Comparison of ENCODE assay signal across 15 cellular contexts in the genomic region with DNA sequence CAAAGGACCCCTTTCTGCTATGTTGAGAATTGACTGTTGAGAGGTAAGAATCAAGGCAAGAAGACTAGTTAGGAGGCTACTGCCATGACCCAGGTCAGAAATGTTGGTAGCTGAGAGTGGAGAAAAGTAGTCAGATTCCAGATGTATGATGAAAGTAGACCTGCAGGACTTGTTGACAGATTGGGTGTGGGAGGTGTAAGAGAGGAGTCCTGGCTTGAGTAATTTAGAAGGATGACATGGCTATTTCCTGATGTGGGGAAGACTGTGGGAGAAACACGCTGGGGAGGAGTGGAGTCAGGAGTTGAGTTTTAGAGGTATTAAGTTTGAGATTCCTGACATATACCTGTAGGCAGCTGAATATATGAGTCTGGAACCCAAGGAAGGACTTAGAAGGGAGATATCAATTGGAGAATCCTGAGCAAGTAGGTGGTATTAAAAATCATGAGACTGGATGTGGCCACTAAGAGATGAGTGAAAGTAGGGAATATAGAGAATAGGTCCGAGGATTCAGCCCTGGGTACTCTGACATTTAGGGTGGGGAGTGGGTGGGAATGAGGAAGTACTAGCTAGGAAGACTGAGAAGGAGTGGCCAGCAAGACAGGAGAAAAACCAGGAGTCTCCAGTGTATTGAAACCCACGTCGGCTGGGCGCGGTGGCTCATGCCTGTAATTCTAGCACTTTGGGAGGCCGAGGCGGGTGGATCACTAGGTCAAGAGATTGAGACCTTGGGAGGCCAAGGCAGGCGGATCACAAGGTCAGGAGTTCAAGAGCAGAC.
DNase-seq lines count a peak whose midpoint lies in the region; TF ChIP-seq lines count a peak whose summit lies in the region.
"Had no signal": no experiment of that assay in that cellular context is flagged by ENCODE, and none has a peak within 500 bp of the region (broad histone marks: within the 10 kb centered on the region; RNA-seq: fewer than 3 reads in every experiment).

No MANE protein-coding gene starts in this region.

- H3K4me3 ChIP-seq in choroid plexus epithelial cell (ENCODE audit: low read depth, low read length): no peak overlapping the region
- H3K4me3 ChIP-seq in mucosa of stomach (ENCODE audit: low read length): no peak overlapping the region
- H3K4me3 ChIP-seq in effector memory CD4-positive, alpha-beta T cell (ENCODE audit: insufficient read depth, low read depth, low read length, poor library complexity, severe bottlenecking): no peak overlapping the region

- peaks cover 42% of the 10 kb centered on the region for H3K4me1 ChIP-seq in mucosa of stomach (ENCODE audit: control insufficient read depth, insufficient read depth, low read length)
- peaks cover 11% of the 10 kb centered on the region for H3K4me1 ChIP-seq in effector memory CD4-positive, alpha-beta T cell (ENCODE audit: control insufficient read depth, insufficient read depth, low read length, poor library complexity, severe bottlenecking)

- H3K9me3 ChIP-seq in mucosa of stomach (ENCODE audit: control insufficient read depth, low read length): no peaks in the 10 kb centered on the region
- no peaks in the 10 kb centered on the region for H3K9me3 ChIP-seq in effector memory CD4-positive, alpha-beta T cell (ENCODE audit: control insufficient read depth, low read length)

- H3K9ac ChIP-seq in mucosa of stomach (ENCODE audit: low read length): peak overlapping the region; percentile 17

- no peak overlapping the region for H3K27ac ChIP-seq in effector memory CD4-positive, alpha-beta T cell (ENCODE audit: insufficient read depth, low read length, poor library complexity, severe bottlenecking)

- H3K36me3 ChIP-seq in mucosa of stomach (ENCODE audit: control insufficient read depth, insufficient read depth, low read length): no peaks in the 10 kb centered on the region
- no peaks in the 10 kb centered on the region for H3K36me3 ChIP-seq in effector memory CD4-positive, alpha-beta T cell (ENCODE audit: control insufficient read depth, insufficient read depth, low read length)

- peak; percentile 33 for DNase-seq in AG08395 (ENCODE audit: low spot score)
- DNase-seq in HPDE6-E6E7 (ENCODE audit: extremely low spot score): peak; percentile 64
- DNase-seq in choroid plexus epithelial cell (ENCODE audit: low read depth): peak; percentile 68
- no peak for DNase-seq in NCI-H146 treated with DMSO at 0.1 percent for 48 hours (lab: John Stamatoyannopoulos, UW; ENCODE audit: unreplicated experiment)
- no peak for DNase-seq in effector memory CD4-positive, alpha-beta T cell
- no peak for DNase-seq in HK-2 (ENCODE audit: unreplicated experiment)
- DNase-seq in MV-4-11 (lab: John Stamatoyannopoulos, UW): no peak
- DNase-seq: central memory CD4-positive, alpha-beta T cell; DMS153; NCI-H2029; NCI-H526; RPMI8226; stimulated activated CD4-positive, alpha-beta T cell treated with anti-CD3 and anti-CD28 coated beads, Interleukin-2, amount 100 ng/mL, for 48 hours; T-helper 1 cell had no signal

- H3K27me3 ChIP-seq in mucosa of stomach (ENCODE audit: control insufficient read depth, insufficient read depth, low read length): no peaks in the 10 kb centered on the region
- H3K27me3 ChIP-seq in effector memory CD4-positive, alpha-beta T cell (replicated peaks; ENCODE audit: control insufficient read depth, insufficient read depth, low read length, poor library complexity, severe bottlenecking): no peaks in the 10 kb centered on the region

- TF ChIP-seq CTCF in choroid plexus epithelial cell (conservative IDR thresholded peaks at IDR 0.05; ENCODE audit: low read depth, low read length): no peak

Comparison
In these comparisons a context has a peak if more than half of its experiments do, and no peak if none do; other contexts are left out.
1. DNase-seq: peak in AG08395 (single experiment), HPDE6-E6E7 (single experiment) and choroid plexus epithelial cell (single experiment); none in NCI-H146 treated with DMSO at 0.1 percent for 48 hours (single experiment), effector memory CD4-positive, alpha-beta T cell (0 of 3), HK-2 (single experiment) and MV-4-11 (single experiment).